Comparison of ENCODE assay signal across 8 cellular contexts in the genomic region with DNA sequence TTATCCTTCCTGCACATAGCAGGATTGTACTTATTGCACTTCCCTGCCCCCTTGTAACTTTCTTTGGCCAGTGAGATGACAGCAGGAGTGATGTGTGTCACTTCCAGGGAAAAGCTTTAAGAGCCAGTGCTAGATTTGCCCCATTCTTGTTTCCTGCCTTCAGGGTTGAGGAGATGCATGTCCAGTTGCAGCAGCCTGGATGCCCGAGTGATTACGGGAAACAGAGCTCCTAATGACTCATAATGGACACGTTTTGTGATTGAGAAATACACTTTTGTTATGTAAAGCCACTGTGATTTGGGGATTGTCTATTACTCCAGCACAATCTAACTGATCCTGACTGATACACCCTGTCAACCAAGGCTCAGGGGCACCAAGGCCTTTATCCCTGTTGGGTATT. TPM values are rescaled to one million over a fixed set of nuclear protein-coding genes. Genes with fewer than 3 reads are reported as not detected.
A peak's percentile ranks its signal among the peaks of the same experiment; 100 is the strongest.
DNase-seq lines count a peak whose midpoint lies in the region; ATAC-seq and TF ChIP-seq lines count a peak whose summit lies in the region.

No MANE protein-coding gene starts in this region.

- intact Hi-C loops in esophagus squamous epithelium (cut with DNase I): loop anchor here (5.0 kb wide), 1 partner anchor 52 kb away; a partner anchor contains a TSS
- intact Hi-C loops in left colon (cut with DNase I, micrococcal nuclease): loop anchor here in 1 of 2 donors (5.0 kb wide), 1 partner anchor 52 kb away; a partner anchor contains a TSS

- TF ChIP-seq CTCF in esophagus squamous epithelium (IDR thresholded peaks at IDR 0.05): no peak

- no peaks in the 10 kb centered on the region for H3K9me3 ChIP-seq in esophagus squamous epithelium

- H3K27ac ChIP-seq in esophagus squamous epithelium: peak overlapping the region; percentile 5 to 99 (median 34)

- TF ChIP-seq POLR2A in esophagus squamous epithelium (IDR thresholded peaks at IDR 0.05): no peak

- H3K4me1 ChIP-seq in esophagus squamous epithelium: peaks cover 36 to 72% (median 45%) of the 10 kb centered on the region in 3 donors

- WGBS in esophagus squamous epithelium, 2 donors: 8% methylated on average over 3 of the region's 3 CpGs

- no peaks in the 10 kb centered on the region for H3K27me3 ChIP-seq in esophagus squamous epithelium

- DNase-seq in A172 (ENCODE audit: low spot score): peak; percentile 72
- peak; percentile 91 for DNase-seq in GM03348 (ENCODE audit: low spot score)
- peak; percentile 20 for DNase-seq in SKM-1 (lab: John Stamatoyannopoulos, UW; ENCODE audit: unreplicated experiment)
- DNase-seq in esophagus squamous epithelium (lab: John Stamatoyannopoulos, UW): no peak
- DNase-seq in left colon: no peak
- DNase-seq in NCI-H1105 treated with DMSO at 0.1 percent for 48 hours (lab: John Stamatoyannopoulos, UW): no peak
- DNase-seq in amygdala (lab: John Stamatoyannopoulos, UW): no peak

- ATAC-seq in left colon (no peak), HG02759 (IDR thresholded peaks at IDR 0.05; ENCODE audit: unreplicated experiment) (no peak)

- no peak overlapping the region for H3K4me3 ChIP-seq in esophagus squamous epithelium

- H3K36me3 ChIP-seq in esophagus squamous epithelium: no peaks in the 10 kb centered on the region

RNA-seq across cellular contexts. Expression of a gene that starts 5.0 kb away (rescaled TPM):
- 6.5 and 9.9 TPM in 2 replicates for total RNA-seq in A172 (2014; rRNA removed; shearing (Covaris generic))
- total RNA-seq in esophagus squamous epithelium (10 to 100 TPM in 3 of 4 donors, 1 to 10 TPM in 1; 6.6 to 20.2 (median 16.2) TPM), left colon (10 to 100 TPM; 21.0 to 29.4 TPM)

RNA-seq across cellular contexts. Expression of a gene that starts 53.0 kb away (rescaled TPM):
- total RNA-seq in A172 (2014; rRNA removed; shearing (Covaris generic)): 111 and 127 TPM in 2 replicates
- total RNA-seq in esophagus squamous epithelium: 10 to 100 TPM; 23.5 to 53.4 (median 40.2) TPM
- 10 to 100 TPM; 47.4 to 52.6 TPM for total RNA-seq in left colon

Comparison
In these comparisons a context has a peak if more than half of its experiments do, and no peak if none do; other contexts are left out.
1. DNase-seq: peak in A172 (single experiment), GM03348 (single experiment) and SKM-1 (single experiment); none in esophagus squamous epithelium (single experiment), left colon (0 of 2), NCI-H1105 treated with DMSO at 0.1 percent for 48 hours (single experiment) and amygdala (0 of 56).